3 cellular contexts compared by ENCODE assay signal in genomic region chr13:52102423-52102822, GRCh38.
A peak's percentile ranks its signal among the peaks of the same experiment; 100 is the strongest.
TF ChIP-seq lines count a peak whose summit lies in the region.
"Not testable (repeated sequence)": the region's sequence is repeated elsewhere in the genome, so short reads cannot be mapped to it uniquely, and the experiment has no call there.

No MANE protein-coding gene starts in this region.

TF ChIP-seq in IMR-90, 13 proteins besides CTCF, POLR2A, EP300 and RAD21:
- peak; percentile 47; the same call in 1 of the 2 replicates for TF ChIP-seq CEBPB (IDR thresholded peaks at IDR 0.05; ENCODE audit: low read depth, low read length)

TF ChIP-seq in K562, 482 proteins besides CTCF, POLR2A, EP300 and RAD21:
- TF ChIP-seq CEBPB (tag; IDR thresholded peaks at IDR 0.05), result peak; percentile 71; the same call in 1 of the 2 replicates
- not testable (repeated sequence) for TF ChIP-seq CEBPG (CRISPR knock-in tag; IDR thresholded peaks at IDR 0.05); ATF3 (CRISPR knock-in tag; conservative IDR thresholded peaks at IDR 0.05)
- 0 out of 4 replicates have a peak, but pooled peaks have one; percentile 23 to 40 for TF ChIP-seq CEBPG (tag; conservative IDR thresholded peaks at IDR 0.05 in 1 of 2, IDR thresholded peaks at IDR 0.05 in 1 of 2)
- peak; percentile 34; the same call in 1 of the 2 replicates for TF ChIP-seq ATF3 (IDR thresholded peaks at IDR 0.05)
TF ChIP-seq in K562: peak in this region for 3; not testable (repeated sequence) for 479.

TF ChIP-seq in HepG2, 621 proteins besides CTCF, POLR2A, EP300 and RAD21:
- TF ChIP-seq, protein P1, sequence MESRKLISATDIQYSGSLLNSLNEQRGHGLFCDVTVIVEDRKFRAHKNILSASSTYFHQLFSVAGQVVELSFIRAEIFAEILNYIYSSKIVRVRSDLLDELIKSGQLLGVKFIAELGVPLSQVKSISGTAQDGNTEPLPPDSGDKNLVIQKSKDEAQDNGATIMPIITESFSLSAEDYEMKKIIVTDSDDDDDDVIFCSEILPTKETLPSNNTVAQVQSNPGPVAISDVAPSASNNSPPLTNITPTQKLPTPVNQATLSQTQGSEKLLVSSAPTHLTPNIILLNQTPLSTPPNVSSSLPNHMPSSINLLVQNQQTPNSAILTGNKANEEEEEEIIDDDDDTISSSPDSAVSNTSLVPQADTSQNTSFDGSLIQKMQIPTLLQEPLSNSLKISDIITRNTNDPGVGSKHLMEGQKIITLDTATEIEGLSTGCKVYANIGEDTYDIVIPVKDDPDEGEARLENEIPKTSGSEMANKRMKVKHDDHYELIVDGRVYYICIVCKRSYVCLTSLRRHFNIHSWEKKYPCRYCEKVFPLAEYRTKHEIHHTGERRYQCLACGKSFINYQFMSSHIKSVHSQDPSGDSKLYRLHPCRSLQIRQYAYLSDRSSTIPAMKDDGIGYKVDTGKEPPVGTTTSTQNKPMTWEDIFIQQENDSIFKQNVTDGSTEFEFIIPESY (CRISPR knock-in tag; IDR thresholded peaks at IDR 0.05), result peak; percentile 30; the same call in 1 of the 2 replicates
- peak; percentile 73 for TF ChIP-seq CEBPB (IDR thresholded peaks at IDR 0.05; ENCODE audit: borderline replicate concordance, low read depth, low read length)
- TF ChIP-seq CEBPG (CRISPR knock-in tag; IDR thresholded peaks at IDR 0.05), result peak; percentile 67
- TF ChIP-seq, protein P2, sequence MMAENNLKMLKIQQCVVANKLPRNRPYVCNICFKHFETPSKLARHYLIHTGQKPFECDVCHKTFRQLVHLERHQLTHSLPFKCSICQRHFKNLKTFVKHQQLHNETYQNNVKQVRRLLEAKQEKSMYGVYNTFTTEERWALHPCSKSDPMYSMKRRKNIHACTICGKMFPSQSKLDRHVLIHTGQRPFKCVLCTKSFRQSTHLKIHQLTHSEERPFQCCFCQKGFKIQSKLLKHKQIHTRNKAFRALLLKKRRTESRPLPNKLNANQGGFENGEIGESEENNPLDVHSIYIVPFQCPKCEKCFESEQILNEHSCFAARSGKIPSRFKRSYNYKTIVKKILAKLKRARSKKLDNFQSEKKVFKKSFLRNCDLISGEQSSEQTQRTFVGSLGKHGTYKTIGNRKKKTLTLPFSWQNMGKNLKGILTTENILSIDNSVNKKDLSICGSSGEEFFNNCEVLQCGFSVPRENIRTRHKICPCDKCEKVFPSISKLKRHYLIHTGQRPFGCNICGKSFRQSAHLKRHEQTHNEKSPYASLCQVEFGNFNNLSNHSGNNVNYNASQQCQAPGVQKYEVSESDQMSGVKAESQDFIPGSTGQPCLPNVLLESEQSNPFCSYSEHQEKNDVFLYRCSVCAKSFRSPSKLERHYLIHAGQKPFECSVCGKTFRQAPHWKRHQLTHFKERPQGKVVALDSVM (CRISPR knock-in tag; IDR thresholded peaks at IDR 0.05), result peak; percentile 76; the same call in 1 of the 2 replicates
